In genomic region chr4:88320174-88320779, GRCh38 we compare ENCODE assay signal across 8 cellular contexts. TPM values are rescaled to one million over a fixed set of nuclear protein-coding genes. Genes with fewer than 3 reads are reported as not detected.
A peak's percentile ranks its signal among the peaks of the same experiment; 100 is the strongest.
DNase-seq lines count a peak whose midpoint lies in the region; ATAC-seq and TF ChIP-seq lines count a peak whose summit lies in the region.

No MANE protein-coding gene starts in this region.

- H3K36me3 Mint-ChIP-seq in IgD-negative memory B cell: no peaks in the 10 kb centered on the region

- DNase-seq in GM13976 (ENCODE audit: low spot score) (peak; percentile 24), foreskin keratinocyte (peak in 1 of 2 donors; percentile 28), NCI-H2107 (lab: John Stamatoyannopoulos, UW) (no peak), NCI-H2107 treated with DMSO at 0.1 percent for 48 hours (lab: John Stamatoyannopoulos, UW; ENCODE audit: unreplicated experiment) (no peak), retina (no peak), NCI-H2029 (lab: John Stamatoyannopoulos, UW) (no peak)

- H3K27me3 Mint-ChIP-seq in IgD-negative memory B cell: no peaks in the 10 kb centered on the region

- peaks cover 21 to 27% (median 24%) of the 10 kb centered on the region in 3 donors for H3K4me1 Mint-ChIP-seq in IgD-negative memory B cell

- TF ChIP-seq CTCF in GM13976 (IDR thresholded peaks at IDR 0.05; ENCODE audit: borderline replicate concordance, control extremely low read depth, extremely low read depth, insufficient read depth, missing control alignments) (no peak), foreskin keratinocyte (conservative IDR thresholded peaks at IDR 0.05) (no peak)

- H3K4me3 Mint-ChIP-seq in IgD-negative memory B cell: peak overlapping the region; percentile 70 to 88 (median 82)

- no peak overlapping the region for H3K27ac ChIP-seq in foreskin keratinocyte

- no peaks in the 10 kb centered on the region for H3K27me3 ChIP-seq in foreskin keratinocyte

- peaks cover 8% of the 10 kb centered on the region for H3K4me1 ChIP-seq in foreskin keratinocyte

- H3K9me3 Mint-ChIP-seq in IgD-negative memory B cell: no peaks in the 10 kb centered on the region

- H3K27ac Mint-ChIP-seq in IgD-negative memory B cell: peak overlapping the region; percentile 47 to 95 (median 70)

- ATAC-seq in GM21619 (IDR thresholded peaks at IDR 0.05; ENCODE audit: unreplicated experiment): peak; percentile 52
- peak; percentile 51 for ATAC-seq in foreskin keratinocyte

- in situ Hi-C loops in GM13976 (cut with MboI; ENCODE audit: low sequenced_read_pairs, unreplicated experiment): no loop called here

RNA-seq across cellular contexts. Expression of gene PPM1K, which starts 35.9 kb away (rescaled TPM):
- polyA plus RNA-seq in IgD-negative memory B cell (142 TPM), foreskin keratinocyte (3.1 and 3.3 TPM in 2 replicates)
- 11.1 and 11.3 TPM in 2 replicates for total RNA-seq in foreskin keratinocyte

RNA-seq across cellular contexts. Expression of gene HERC6, which starts 58.4 kb away (rescaled TPM):
- polyA plus RNA-seq in IgD-negative memory B cell (10.2 TPM), foreskin keratinocyte (17.0 and 18.7 TPM in 2 replicates)
- total RNA-seq in foreskin keratinocyte: 34.5 and 39.8 TPM in 2 replicates

Comparison
In these comparisons a context has a peak if more than half of its experiments do, and no peak if none do; other contexts are left out.
1. RNA of gene PPM1K, which starts 35.9 kb away (polyA plus RNA-seq): 142 TPM in IgD-negative memory B cell (single experiment); 3.1 to 3.3 TPM in foreskin keratinocyte; every median in the first group is over 10 times any median in the second.